Comparison of ENCODE assay signal across 2 cellular contexts in the genomic region with DNA sequence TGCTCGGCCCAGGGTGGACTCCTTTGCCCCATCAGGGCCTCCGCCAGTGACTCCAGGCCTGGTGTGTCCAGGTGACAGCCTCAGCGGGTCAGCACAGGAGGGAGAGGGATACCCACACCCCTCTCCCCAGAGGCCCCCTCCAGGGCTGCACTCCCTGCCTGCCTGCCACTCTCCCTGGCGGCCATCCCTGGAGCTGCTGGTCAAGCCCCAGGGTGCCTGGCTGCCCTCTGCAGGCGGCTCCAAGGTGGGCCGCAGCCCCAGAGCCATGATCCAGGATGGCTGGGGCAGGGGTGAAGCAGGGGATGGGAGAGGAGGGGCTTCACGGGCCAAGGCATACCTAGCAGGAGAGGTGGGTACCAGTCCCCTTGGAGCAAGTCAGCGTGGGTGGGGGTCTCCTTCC.
A peak's percentile ranks its signal among the peaks of the same experiment; 100 is the strongest.
TF ChIP-seq lines count a peak whose summit lies in the region.

No MANE protein-coding gene starts in this region.

TF ChIP-seq in HEK293, 187 proteins besides CTCF, POLR2A, EP300 and RAD21:
- no peak for TF ChIP-seq ZNF202 (tag by site-specific recombination; IDR thresholded peaks at IDR 0.05; ENCODE audit: borderline replicate concordance)
- 0 out of 2 replicates have a peak, but pooled peaks have one; percentile 10 for TF ChIP-seq GLIS2 (tag by site-specific recombination; IDR thresholded peaks at IDR 0.05)
- peak; percentile 66 for TF ChIP-seq ZIC2 (tag by site-specific recombination; IDR thresholded peaks at IDR 0.05)

TF ChIP-seq in K562, 482 proteins besides CTCF, POLR2A, EP300 and RAD21:
- no peak for TF ChIP-seq HIVEP1 (CRISPR knock-in tag; IDR thresholded peaks at IDR 0.05)
- TF ChIP-seq RBFOX2 (IDR thresholded peaks at IDR 0.05; ENCODE audit: low read depth, low read length), result 0 out of 2 replicates have a peak, but pooled peaks have one; percentile 31
- no peak for TF ChIP-seq CHCHD3 (CRISPR knock-in tag; IDR thresholded peaks at IDR 0.05)
- TF ChIP-seq, protein P1, sequence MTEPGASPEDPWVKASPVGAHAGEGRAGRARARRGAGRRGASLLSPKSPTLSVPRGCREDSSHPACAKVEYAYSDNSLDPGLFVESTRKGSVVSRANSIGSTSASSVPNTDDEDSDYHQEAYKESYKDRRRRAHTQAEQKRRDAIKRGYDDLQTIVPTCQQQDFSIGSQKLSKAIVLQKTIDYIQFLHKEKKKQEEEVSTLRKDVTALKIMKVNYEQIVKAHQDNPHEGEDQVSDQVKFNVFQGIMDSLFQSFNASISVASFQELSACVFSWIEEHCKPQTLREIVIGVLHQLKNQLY (CRISPR knock-in tag; conservative IDR thresholded peaks at IDR 0.05), result no peak
- no peak for TF ChIP-seq ZC3H8 (IDR thresholded peaks at IDR 0.05)
- TF ChIP-seq, protein P2, sequence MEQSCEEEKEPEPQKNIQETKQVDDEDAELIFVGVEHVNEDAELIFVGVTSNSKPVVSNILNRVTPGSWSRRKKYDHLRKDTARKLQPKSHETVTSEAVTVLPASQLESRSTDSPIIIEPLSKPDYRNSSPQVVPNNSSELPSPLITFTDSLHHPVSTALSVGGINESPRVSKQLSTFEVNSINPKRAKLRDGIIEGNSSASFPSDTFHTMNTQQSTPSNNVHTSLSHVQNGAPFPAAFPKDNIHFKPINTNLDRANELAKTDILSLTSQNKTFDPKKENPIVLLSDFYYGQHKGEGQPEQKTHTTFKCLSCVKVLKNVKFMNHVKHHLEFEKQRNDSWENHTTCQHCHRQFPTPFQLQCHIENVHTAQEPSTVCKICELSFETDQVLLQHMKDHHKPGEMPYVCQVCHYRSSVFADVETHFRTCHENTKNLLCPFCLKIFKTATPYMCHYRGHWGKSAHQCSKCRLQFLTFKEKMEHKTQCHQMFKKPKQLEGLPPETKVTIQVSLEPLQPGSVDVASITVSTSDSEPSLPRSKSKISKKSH (CRISPR knock-in tag; IDR thresholded peaks at IDR 0.05), result no peak
- TF ChIP-seq XRCC5 (IDR thresholded peaks at IDR 0.05; ENCODE audit: low read depth, low read length), result no peak
- TF ChIP-seq IRF2 (CRISPR knock-in tag; IDR thresholded peaks at IDR 0.05), result no peak
- TF ChIP-seq ZNF311 (CRISPR knock-in tag; IDR thresholded peaks at IDR 0.05), result no peak
- TF ChIP-seq POLR3A (IDR thresholded peaks at IDR 0.05; ENCODE audit: borderline replicate concordance, extremely low read depth, insufficient read depth, insufficient read length), result no peak
- TF ChIP-seq TAF1 (IDR thresholded peaks at IDR 0.05; ENCODE audit: control insufficient read depth, extremely low read depth, insufficient read depth, low read length, severe bottlenecking), result no peak
- peak; percentile 64 for TF ChIP-seq ZBTB7A (IDR thresholded peaks at IDR 0.05; ENCODE audit: borderline replicate concordance, control insufficient read depth, low read depth, low read length)
